In the genomic region with DNA sequence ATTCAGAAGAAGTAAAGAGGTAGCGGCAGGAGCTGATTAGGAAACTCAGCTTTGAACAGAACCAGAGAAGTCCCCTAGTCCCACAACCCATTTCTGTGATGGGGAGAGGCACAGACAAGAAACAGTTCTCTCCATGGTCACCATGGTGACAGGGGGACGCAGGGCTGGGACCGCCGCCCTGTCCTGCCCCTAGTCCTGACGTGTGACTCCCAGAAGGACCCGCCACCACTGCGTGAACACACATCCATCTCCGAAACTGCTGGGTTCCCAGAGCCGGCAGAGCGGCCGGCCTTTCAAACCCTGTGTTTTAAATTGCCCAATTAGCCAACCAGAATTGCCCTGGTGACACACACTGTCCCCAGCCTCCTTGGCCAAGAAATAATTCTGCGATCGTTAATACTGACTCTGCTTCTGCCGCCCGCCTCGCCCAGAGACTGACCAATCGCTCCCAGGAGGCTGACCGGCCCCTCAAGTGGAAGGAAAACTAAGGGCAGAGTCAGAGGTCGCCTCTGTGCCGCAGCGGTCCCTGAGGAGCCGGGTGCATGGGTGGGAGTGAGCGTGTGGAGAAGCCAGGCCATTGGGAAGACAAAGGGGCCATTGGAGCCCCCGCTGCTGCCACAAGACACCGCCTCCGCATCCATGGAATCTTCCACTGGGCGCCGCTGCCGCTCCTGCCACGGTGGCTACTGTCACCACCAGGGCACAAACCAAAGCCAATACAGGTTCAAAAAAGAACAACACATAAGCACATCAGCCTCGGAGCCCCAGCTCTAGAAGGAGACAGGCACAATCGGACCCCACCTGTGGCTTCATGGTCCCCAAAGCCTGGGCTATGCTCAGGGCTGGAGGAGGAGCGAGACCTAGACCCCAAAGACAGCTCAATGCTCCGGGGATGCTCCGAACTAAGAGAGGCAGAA, we compare ENCODE assay signal across 14 cellular contexts.
DNase-seq lines count a peak whose midpoint lies in the region; ATAC-seq and TF ChIP-seq lines count a peak whose summit lies in the region.
"Had no signal": no experiment of that assay in that cellular context is flagged by ENCODE, and none has a peak within 500 bp of the region (broad histone marks: within the 10 kb centered on the region; RNA-seq: fewer than 3 reads in every experiment).

No MANE protein-coding gene starts in this region.

- intact Hi-C loops in right lobe of liver (cut with DNase I) (no loop called here), spleen (cut with DNase I; ENCODE audit: low total_unique reads) (no loop called here)

- H3K4me2 ChIP-seq in H9 (ENCODE audit: insufficient read depth, insufficient read length, low read length), result no peak overlapping the region
- H3K4me2 ChIP-seq: hepatocyte had no signal

- H3K4me3 ChIP-seq in right lobe of liver (no peak overlapping the region), spleen (no peak overlapping the region)
- H3K4me3 ChIP-seq: hepatocyte, thoracic aorta had no signal

- no CpG with 5 or more reads among the region's 35 CpGs for WGBS in H9 (ENCODE audit: extremely low coverage, insufficient read length, low lambda C conversion rate)
- 60% methylated on average over 13 of the region's 35 CpGs for WGBS in right lobe of liver (ENCODE audit: insufficient coverage, low coverage, low lambda C conversion rate, missing lambda C conversion rate)
- WGBS in spleen, 5 donors, result 68 to 77% (median 71%) methylated on average over 34 to 35 of the region's 35 CpGs

- H2AK5ac ChIP-seq in H9 (ENCODE audit: insufficient read length, low read length), result no peak overlapping the region

- H3K27me3 ChIP-seq in H9 (ENCODE audit: insufficient read depth, low read length) (no peaks in the 10 kb centered on the region), right lobe of liver (no peaks in the 10 kb centered on the region), spleen (replicated peaks in 1 of 7) (peaks cover 0 to 45% (median 0%) of the 10 kb centered on the region in 7 donors)
- H3K27me3 ChIP-seq: foreskin keratinocyte, hepatocyte had no signal

- peaks cover 32 to 33% of the 10 kb centered on the region in 2 experiments for H3K4me1 Mint-ChIP-seq in H9

- H2BK120ac ChIP-seq in H9 (ENCODE audit: low read depth, low read length, poor library complexity, severe bottlenecking), result no peak overlapping the region

- H3K36me3 Mint-ChIP-seq in H9 (ENCODE audit: insufficient read depth in 1 of 3, low read depth in 3 of 3), result peaks cover 1 to 12% (median 3%) of the 10 kb centered on the region in 3 experiments; a peak in 4 of 7 replicates

- TF ChIP-seq POLR2A in right lobe of liver (IDR thresholded peaks at IDR 0.05), result no peak
- no peak for TF ChIP-seq POLR2A in spleen (IDR thresholded peaks at IDR 0.05)

- peak overlapping the region in 1 of 3 experiments; percentile 65; a peak in 1 of 7 replicates for H3K27ac Mint-ChIP-seq in H9

- no peak overlapping the region for H2AFZ ChIP-seq in H9 (ENCODE audit: low read length)
- H2AFZ ChIP-seq: hepatocyte had no signal

- peak overlapping the region; percentile 61 for H3K18ac ChIP-seq in H9 (ENCODE audit: insufficient read length, low read depth, low read length)

- peak overlapping the region; percentile 80 for H3K14ac ChIP-seq in H9 (ENCODE audit: insufficient read depth, low read length)

- no peak overlapping the region for H3K27ac ChIP-seq in H9 (ENCODE audit: insufficient read length, low read depth, low read length)
- H3K27ac ChIP-seq in right lobe of liver, result no peak overlapping the region
- no peak overlapping the region for H3K27ac ChIP-seq in spleen
- H3K27ac ChIP-seq: hepatocyte, thoracic aorta had no signal

- H3K56ac ChIP-seq in H9 (ENCODE audit: insufficient read length, low read depth, low read length), result no peak overlapping the region

- H3K23me2 ChIP-seq in H9 (ENCODE audit: insufficient read length, low read depth, low read length, poor library complexity, severe bottlenecking), result no peaks in the 10 kb centered on the region

- H3K79me2 ChIP-seq in H9 (ENCODE audit: insufficient read depth, low read length), result no peaks in the 10 kb centered on the region
- H3K79me2 ChIP-seq: hepatocyte had no signal

- no peak overlapping the region for H2BK5ac ChIP-seq in H9 (ENCODE audit: insufficient read length, low read length)

- no peaks in the 10 kb centered on the region for H3K36me3 ChIP-seq in right lobe of liver
- no peaks in the 10 kb centered on the region for H3K36me3 ChIP-seq in spleen
- H3K36me3 ChIP-seq: thoracic aorta had no signal

- no peak overlapping the region for H2BK15ac ChIP-seq in H9 (ENCODE audit: low read depth, low read length)

- peaks cover 14% of the 10 kb centered on the region in 2 experiments for H3K9me3 Mint-ChIP-seq in H9

- peaks cover 21% of the 10 kb centered on the region for H3K27me3 Mint-ChIP-seq in H9 (ENCODE audit: low read depth)

- H3K4ac ChIP-seq in H9 (ENCODE audit: low read depth, low read length), result no peak overlapping the region

- no peak overlapping the region for H3K9ac ChIP-seq in H9 (ENCODE audit: extremely low read depth, insufficient read length, low read length)

- ATAC-seq in right lobe of liver (no peak), GM19324 (IDR thresholded peaks at IDR 0.05; ENCODE audit: low FRiP score, unreplicated experiment) (no peak), HG03460 (IDR thresholded peaks at IDR 0.05; ENCODE audit: unreplicated experiment) (no peak)
- ATAC-seq: foreskin keratinocyte had no signal

- H4K5ac ChIP-seq in H9 (ENCODE audit: insufficient read length, low read depth, low read length), result no peak overlapping the region

- H3K4me3 Mint-ChIP-seq in H9, result no peak overlapping the region

- H3K4me1 ChIP-seq in H9 (ENCODE audit: insufficient read depth, low read length) (no peaks in the 10 kb centered on the region; the same call in 1 of the 2 replicates), right lobe of liver (no peaks in the 10 kb centered on the region), spleen (no peaks in the 10 kb centered on the region)

- peak; percentile 68 for DNase-seq in H9
- DNase-seq in NCI-H2227 treated with DMSO at 0.1 percent for 48 hours (lab: John Stamatoyannopoulos, UW), result peak; percentile 35
- DNase-seq in right lobe of liver, result peak in 2 of 3 donors; percentile 26 to 36
- peak; percentile 48 for DNase-seq in spleen
- DNase-seq in SKM-1 (lab: John Stamatoyannopoulos, UW; ENCODE audit: unreplicated experiment), result no peak
- DNase-seq: Calu3; foreskin keratinocyte; NCI-H187; NCI-H446 treated with DMSO at 0.1 percent for 48 hours; stimulated activated CD4-positive, alpha-beta T cell treated with anti-CD3 and anti-CD28 coated beads, Interleukin-12 subunit alpha, Interleukin-12 subunit beta, amount 100 ng/mL, for 4 hours had no signal

- no peak overlapping the region for H4K91ac ChIP-seq in H9 (ENCODE audit: insufficient read length, low read depth, low read length)

- no peak overlapping the region for H3T11ph ChIP-seq in H9 (ENCODE audit: low read length)

- no peak overlapping the region for H3K23ac ChIP-seq in H9 (ENCODE audit: insufficient read length, low read depth, low read length)

- no peak overlapping the region for H2BK20ac ChIP-seq in H9 (ENCODE audit: low read depth, low read length, poor library complexity, severe bottlenecking)

- H2BK12ac ChIP-seq in H9 (ENCODE audit: insufficient read length, low read depth, low read length), result peak overlapping the region; percentile 90

- H3K9me3 ChIP-seq in H9 (ENCODE audit: control insufficient read depth, low read depth, low read length) (no peaks in the 10 kb centered on the region), right lobe of liver (no peaks in the 10 kb centered on the region), spleen (peaks cover 0 to 18% (median 6%) of the 10 kb centered on the region in 8 donors)
- H3K9me3 ChIP-seq: thoracic aorta had no signal

- H4K20me1 ChIP-seq in H9 (ENCODE audit: control insufficient read depth, insufficient read depth, insufficient read length), result no peaks in the 10 kb centered on the region

- peak; percentile 54 for TF ChIP-seq CTCF in H9 (conservative IDR thresholded peaks at IDR 0.05)
- no peak for TF ChIP-seq CTCF in right lobe of liver (IDR thresholded peaks at IDR 0.05)
- no peak for TF ChIP-seq CTCF in spleen (IDR thresholded peaks at IDR 0.05 in 8 of 11, conservative IDR thresholded peaks at IDR 0.05 in 3 of 11)

- H4K8ac ChIP-seq in H9 (replicated peaks; ENCODE audit: insufficient read length, low read depth, low read length), result no peak overlapping the region

- no peaks in the 10 kb centered on the region for H3K79me1 ChIP-seq in H9 (ENCODE audit: insufficient read depth, low read depth, low read length, poor library complexity, severe bottlenecking)
